Comparison of ENCODE assay signal across 8 cellular contexts in genomic region chr22:27799334-27800249, GRCh38. TPM values are rescaled to one million over a fixed set of nuclear protein-coding genes. Genes with fewer than 3 reads are reported as not detected.
DNase-seq lines count a peak whose midpoint lies in the region; ATAC-seq and TF ChIP-seq lines count a peak whose summit lies in the region.

No MANE protein-coding gene starts in this region.

- no peaks in the 10 kb centered on the region for H3K9me3 ChIP-seq in heart right ventricle
- no peaks in the 10 kb centered on the region for H3K9me3 ChIP-seq in psoas muscle

- WGBS in heart right ventricle, 2 donors, result 13 to 22% methylated on average over 71 of the region's 71 CpGs
- 7 to 16% (median 11%) methylated on average over 62 to 71 of the region's 71 CpGs for WGBS in psoas muscle, 3 donors

- CTCF ChIA-PET in BJ (lab: Yijun Ruan, JAX), result interaction anchor here (3.8 kb wide), 1 partner anchor 394 kb away, joined by 21 read pairs; no protein-coding TSS in a partner anchor

- DNase-seq in BJ (ENCODE audit: low read depth) (no peak), T1000 (lab: John Stamatoyannopoulos, UW) (peak; percentile 5), heart right ventricle (peak in 1 of 2 donors; percentile 57), psoas muscle (peak; percentile 53 to 79), NCI-H446 treated with DMSO at 0.1 percent for 48 hours (lab: John Stamatoyannopoulos, UW) (no peak)
- DNase-seq in stimulated activated naive CD4-positive, alpha-beta T cell (lab: John Stamatoyannopoulos, UW), result no peak

- H3K27me3 ChIP-seq in BJ (ENCODE audit: control insufficient read depth, insufficient read depth, low read length) (peaks cover 6% of the 10 kb centered on the region; the same call in 1 of the 2 replicates), heart right ventricle (peaks cover 0 to 79% (median 15%) of the 10 kb centered on the region in 7 donors), psoas muscle (ENCODE audit: insufficient read depth in 3 of 3, low read length in 2 of 3) (no peaks in the 10 kb centered on the region)

- H3K4me3 ChIP-seq in BJ (ENCODE audit: low read depth, low read length) (peak overlapping the region; percentile 77), heart right ventricle (peak overlapping the region; percentile 57 to 93 (median 73)), psoas muscle (peak overlapping the region; percentile 95)

- intact Hi-C loops in heart right ventricle (cut with DNase I), result loop anchor here (2.0 to 10.0 kb wide), 18 partner anchors 73 to 1125 kb away; no protein-coding TSS in a partner anchor
- intact Hi-C loops in psoas muscle (cut with DNase I), result loop anchor here (5.0 to 10.0 kb wide), 6 partner anchors 82 to 1125 kb away; no protein-coding TSS in a partner anchor

- peaks cover 3 to 59% (median 36%) of the 10 kb centered on the region in 9 donors for H3K4me1 ChIP-seq in heart right ventricle
- H3K4me1 ChIP-seq in psoas muscle, result peaks cover 44% of the 10 kb centered on the region

- no peak for TF ChIP-seq CTCF in BJ (IDR thresholded peaks at IDR 0.05; ENCODE audit: insufficient read depth, low read depth, low read length)
- no peak for TF ChIP-seq CTCF in heart right ventricle (IDR thresholded peaks at IDR 0.05)
- no peak for TF ChIP-seq CTCF in psoas muscle (IDR thresholded peaks at IDR 0.05)

- ATAC-seq in heart right ventricle (peak in 2 of 8 donors; percentile 7 to 14), psoas muscle (peak; percentile 14 to 30 (median 20)), HG02798 (IDR thresholded peaks at IDR 0.05; ENCODE audit: poor library complexity, unreplicated experiment) (no peak), HG02610 (IDR thresholded peaks at IDR 0.05; ENCODE audit: unreplicated experiment) (no peak)

- POLR2A ChIA-PET in BJ (lab: Charles Lee), result interaction anchor here (0.6 kb wide), 1 partner anchor 554 kb away, joined by 5 read pairs; no protein-coding TSS in a partner anchor

- peak overlapping the region; percentile 77 to 95 (median 87) for H3K27ac ChIP-seq in heart right ventricle
- peak overlapping the region; percentile 94 for H3K27ac ChIP-seq in psoas muscle

- H3K36me3 ChIP-seq in BJ (ENCODE audit: control insufficient read depth, insufficient read depth, low read length), result no peaks in the 10 kb centered on the region
- peaks cover 0 to 15% (median 0%) of the 10 kb centered on the region in 9 donors for H3K36me3 ChIP-seq in heart right ventricle
- H3K36me3 ChIP-seq in psoas muscle (ENCODE audit: insufficient read depth in 1 of 2, low read depth in 1 of 2), result no peaks in the 10 kb centered on the region

RNA-seq across cellular contexts. Expression of gene MN1, which starts 2.0 kb away (rescaled TPM):
- 0.53 and 1.3 TPM in 2 replicates for polyA plus RNA-seq in BJ (2011; rRNA removed)
- polyA minus RNA-seq in BJ (2011; rRNA and poly(A)+ RNA removed), result 0.66 and 2.0 TPM in 2 replicates
- 1 to 10 TPM; 3.6 to 8.3 (median 6.1) TPM for total RNA-seq in heart right ventricle
- polyA plus RNA-seq in heart right ventricle, result 1 to 10 TPM; 2.3 to 3.4 TPM
- total RNA-seq in psoas muscle, result 10 to 100 TPM in 3 of 4 donors, 1 to 10 TPM in 1; 7.3 to 39.3 (median 21.3) TPM
- polyA plus RNA-seq in psoas muscle, result 10 to 100 TPM in 2 of 3 donors, 1 to 10 TPM in 1; 4.3 to 17.6 (median 14.8) TPM

Comparison
In these comparisons a context has a peak if more than half of its experiments do, and no peak if none do; other contexts are left out.
1. DNase-seq: peak in T1000 (single experiment) and psoas muscle (2 of 2); none in BJ (single experiment), NCI-H446 treated with DMSO at 0.1 percent for 48 hours (single experiment) and stimulated activated naive CD4-positive, alpha-beta T cell (0 of 6).
2. ATAC-seq: peak in psoas muscle (4 of 4); none in HG02798 (single experiment) and HG02610 (single experiment).
3. Peak in every context shown above with its lines, with median percentiles within 50 percentile points of each other: H3K4me3 ChIP-seq.